Comparison of ENCODE assay signal across 19 cellular contexts in genomic region chr2:115083216-115083615, GRCh38.
DNase-seq lines count a peak whose midpoint lies in the region; ATAC-seq, FAIRE-seq and TF ChIP-seq lines count a peak whose summit lies in the region.
"Had no signal": no experiment of that assay in that cellular context is flagged by ENCODE, and none has a peak within 500 bp of the region (broad histone marks: within the 10 kb centered on the region; RNA-seq: fewer than 3 reads in every experiment).

No MANE protein-coding gene starts in this region.

- intact Hi-C loops in head of caudate nucleus (cut with DNase I) = loop anchor here (10.0 kb wide), 1 partner anchor 358 kb away; no protein-coding TSS in a partner anchor

- DNase-seq in COLO829 (ENCODE audit: low spot score) (peak; percentile 1), H4 (ENCODE audit: low spot score) (peak; percentile 8), NCI-H82 treated with DMSO at 0.1 percent for 48 hours (lab: John Stamatoyannopoulos, UW; ENCODE audit: unreplicated experiment) (peak; percentile 73), head of caudate nucleus (peak in 28 of 42 donors; percentile 5 to 67 (median 36)), dedifferentiated amniotic fluid mesenchymal stem cell (ENCODE audit: extremely low spot score) (no peak), GM12891 (ENCODE audit: insufficient read length, low spot score) (no peak)
- DNase-seq: activated CD4-positive, alpha-beta memory T cell treated with anti-CD3 and anti-CD28 coated beads for 36 hours; AML-193; erythroblast; KBM-7; NCI-H1436 treated with DMSO at 0.1 percent for 48 hours; NCI-H748 treated with DMSO at 0.1 percent for 48 hours; SHP77 treated with DMSO at 0.1 percent for 48 hours; uterus had no signal

- ATAC-seq in HG03095 (IDR thresholded peaks at IDR 0.05; ENCODE audit: unreplicated experiment) = no peak
- no peak for ATAC-seq in HG02623 (IDR thresholded peaks at IDR 0.05; ENCODE audit: unreplicated experiment)
- ATAC-seq: stimulated activated memory B cell treated with anti-CD40 and anti-IgM and Interleukin-4, amounts not matched to agents 10 μg/mL and 1 μg/mL and 100 μg/mL, for 72 hours had no signal

- FAIRE-seq in GM12891 (lab: Jason Lieb, UNC) = no peak
- FAIRE-seq: keratinocyte, TTC549 had no signal

- TF ChIP-seq POLR2A in GM12891 (IDR thresholded peaks at IDR 0.05; ENCODE audit: low read depth, low read length) = no peak

TF ChIP-seq in GM12891, 5 proteins besides CTCF, POLR2A, EP300 and RAD21:
- TF ChIP-seq TAF1 (IDR thresholded peaks at IDR 0.05; ENCODE audit: low read depth, low read length) (no peak), SPI1 (IDR thresholded peaks at IDR 0.05; ENCODE audit: low read depth, low read length) (no peak), PAX5 (IDR thresholded peaks at IDR 0.05; ENCODE audit: insufficient read depth, low read length, severe bottlenecking) (no peak), POLR2AphosphoS5 (IDR thresholded peaks at IDR 0.05; ENCODE audit: low read depth, low read length) (no peak), POU2F2 (IDR thresholded peaks at IDR 0.05; ENCODE audit: low read depth, low read length) (no peak)
TF ChIP-seq in GM12891: peak in this region for 0.

Comparison
In these comparisons a context has a peak if more than half of its experiments do, and no peak if none do; other contexts are left out.
1. DNase-seq: peak in COLO829 (single experiment), H4 (single experiment), NCI-H82 treated with DMSO at 0.1 percent for 48 hours (single experiment) and head of caudate nucleus (28 of 42); none in dedifferentiated amniotic fluid mesenchymal stem cell (single experiment) and GM12891 (single experiment).